Comparison of ENCODE assay signal across 1 cellular context in genomic region chr16:89904606-89905510, GRCh38.
TF ChIP-seq lines count a peak whose summit lies in the region.

No MANE protein-coding gene starts in this region.

TF ChIP-seq in A549, 52 proteins besides CTCF, POLR2A, EP300 and RAD21:
- TF ChIP-seq HEYL (CRISPR knock-in tag; IDR thresholded peaks at IDR 0.05) = no peak
- no peak for TF ChIP-seq KDM1A (IDR thresholded peaks at IDR 0.05; ENCODE audit: low read depth)
- TF ChIP-seq ZNF302 (CRISPR knock-in tag; IDR thresholded peaks at IDR 0.05) = no peak
- TF ChIP-seq E2F6 (IDR thresholded peaks at IDR 0.05; ENCODE audit: borderline replicate concordance, low read depth) = no peak
- no peak for TF ChIP-seq HOXB13 (CRISPR knock-in tag; IDR thresholded peaks at IDR 0.05; ENCODE audit: low read depth)
- TF ChIP-seq MAFK (IDR thresholded peaks at IDR 0.05; ENCODE audit: partially characterized antibody) = no peak
- TF ChIP-seq RCOR1 (IDR thresholded peaks at IDR 0.05; ENCODE audit: low read depth, low read length) = no peak
- no peak for TF ChIP-seq FOSL2 (IDR thresholded peaks at IDR 0.05)
- no peak for TF ChIP-seq FOSL2 (CRISPR knock-in tag; IDR thresholded peaks at IDR 0.05)
- TF ChIP-seq SMC3 (IDR thresholded peaks at IDR 0.05) = no peak
- no peak for TF ChIP-seq EHMT2 (IDR thresholded peaks at IDR 0.05; ENCODE audit: low read depth)
- no peak for TF ChIP-seq KDM5A (IDR thresholded peaks at IDR 0.05)
- TF ChIP-seq PBX3 (IDR thresholded peaks at IDR 0.05) = no peak
- no peak for TF ChIP-seq NPAS2 (CRISPR knock-in tag; IDR thresholded peaks at IDR 0.05; ENCODE audit: borderline replicate concordance)
